In genomic region chr6:128519931-128520435, GRCh38 we compare ENCODE assay signal across 8 cellular contexts. TPM values are rescaled to one million over a fixed set of nuclear protein-coding genes. Genes with fewer than 3 reads are reported as not detected.
DNase-seq lines count a peak whose midpoint lies in the region; ATAC-seq and TF ChIP-seq lines count a peak whose summit lies in the region.

No MANE protein-coding gene starts in this region.

- intact Hi-C loops in CD4-positive, alpha-beta T cell (cut with DNase I, micrococcal nuclease) = loop anchor here (2.0 to 10.0 kb wide), 6 partner anchors 663 to 1255 kb away; partner anchors contain the start of genes MTCL3 (in 1 of the 2) and RNF146 (in 1 of the 2)

- H3K36me3 Mint-ChIP-seq in CD4-positive, alpha-beta T cell (ENCODE audit: low read depth) = peaks cover 20% of the 10 kb centered on the region
- H3K36me3 Mint-ChIP-seq in stimulated activated naive B cell treated with anti-CD40 and anti-IgM and Interleukin-4, amounts not matched to agents 10 μg/mL and 1 μg/mL and 100 μg/mL, for 72 hours = no peaks in the 10 kb centered on the region

- H3K4me3 Mint-ChIP-seq in CD4-positive, alpha-beta T cell = peak overlapping the region; percentile 98
- H3K4me3 Mint-ChIP-seq in stimulated activated naive B cell treated with anti-CD40 and anti-IgM and Interleukin-4, amounts not matched to agents 10 μg/mL and 1 μg/mL and 100 μg/mL, for 72 hours = peak overlapping the region; percentile 92 to 94

- H3K4me3 ChIP-seq in endocrine pancreas (ENCODE audit: control insufficient read depth, insufficient read depth, low read length) (peak overlapping the region; percentile 72), mononuclear cell (ENCODE audit: low read length) (peak overlapping the region; percentile 33)

- peak overlapping the region; percentile 88 for H3K27ac Mint-ChIP-seq in CD4-positive, alpha-beta T cell
- H3K27ac Mint-ChIP-seq in stimulated activated naive B cell treated with anti-CD40 and anti-IgM and Interleukin-4, amounts not matched to agents 10 μg/mL and 1 μg/mL and 100 μg/mL, for 72 hours = peak overlapping the region; percentile 87

- peaks cover 19% of the 10 kb centered on the region for H3K4me1 Mint-ChIP-seq in CD4-positive, alpha-beta T cell (ENCODE audit: low read depth)
- peaks cover 14 to 28% of the 10 kb centered on the region in 2 donors for H3K4me1 Mint-ChIP-seq in stimulated activated naive B cell treated with anti-CD40 and anti-IgM and Interleukin-4, amounts not matched to agents 10 μg/mL and 1 μg/mL and 100 μg/mL, for 72 hours

- peaks cover 6% of the 10 kb centered on the region for H3K4me1 ChIP-seq in endocrine pancreas (ENCODE audit: control insufficient read depth, insufficient read depth, low read length)
- H3K4me1 ChIP-seq in mononuclear cell (ENCODE audit: insufficient read depth, low read length) = peaks cover 20% of the 10 kb centered on the region

- peaks cover 86% of the 10 kb centered on the region for H3K27me3 Mint-ChIP-seq in CD4-positive, alpha-beta T cell
- peaks cover 45 to 74% of the 10 kb centered on the region in 2 donors for H3K27me3 Mint-ChIP-seq in stimulated activated naive B cell treated with anti-CD40 and anti-IgM and Interleukin-4, amounts not matched to agents 10 μg/mL and 1 μg/mL and 100 μg/mL, for 72 hours

- peaks cover 63% of the 10 kb centered on the region for H3K27me3 ChIP-seq in CD4-positive, alpha-beta T cell (ENCODE audit: control insufficient read depth, insufficient read depth, low read length)
- H3K27me3 ChIP-seq in endocrine pancreas (ENCODE audit: control insufficient read depth, insufficient read depth, low read length) (no peaks in the 10 kb centered on the region), mononuclear cell (ENCODE audit: insufficient read depth, low read length) (peaks cover 69% of the 10 kb centered on the region)

- H3K36me3 ChIP-seq in endocrine pancreas (ENCODE audit: control insufficient read depth, insufficient read depth, low read length) = no peaks in the 10 kb centered on the region

- no peak for TF ChIP-seq CTCF in CD4-positive, alpha-beta T cell (IDR thresholded peaks at IDR 0.05)

- no peak overlapping the region for H3K27ac ChIP-seq in CD4-positive, alpha-beta T cell (ENCODE audit: low read depth, low read length)

- H3K9me3 ChIP-seq in CD4-positive, alpha-beta T cell (ENCODE audit: control insufficient read depth, low read length) = no peaks in the 10 kb centered on the region
- H3K9me3 ChIP-seq in endocrine pancreas (ENCODE audit: control insufficient read depth, low read length) (no peaks in the 10 kb centered on the region), mononuclear cell (ENCODE audit: low read depth, low read length) (no peaks in the 10 kb centered on the region)

- POLR2A ChIA-PET in CD4-positive, alpha-beta T cell (lab: Charles Lee) = interaction anchor here (0.7 to 1.5 kb wide), 5 partner anchors 8 to 1254 kb away, joined by 3 to 7 read pairs (median 3); no protein-coding TSS in a partner anchor

- peak in 8 of 10 experiments; percentile 4 to 53 (median 28) for DNase-seq in CD4-positive, alpha-beta T cell
- DNase-seq in HT-29 (ENCODE audit: low spot score) = peak; percentile 71
- peak; percentile 29 to 40 for DNase-seq in activated CD4-positive, alpha-beta T cell treated with anti-CD3 and anti-CD28 coated beads, Interleukin-2, amount 50 U/mL, for 4 hours
- DNase-seq in stimulated activated naive B cell treated with anti-CD40 and anti-IgM and Interleukin-4, amounts not matched to agents 10 μg/mL and 1 μg/mL and 100 μg/mL, for 72 hours = peak; percentile 15
- no peak for DNase-seq in DMS79 (lab: John Stamatoyannopoulos, UW)

- CTCF ChIA-PET in CD4-positive, alpha-beta T cell (lab: Charles Lee) = interaction anchor here (0.9 kb wide), 1 partner anchor 664 kb away, joined by 3 read pairs; no protein-coding TSS in a partner anchor

- H3K9me3 Mint-ChIP-seq in CD4-positive, alpha-beta T cell = no peaks in the 10 kb centered on the region
- H3K9me3 Mint-ChIP-seq in stimulated activated naive B cell treated with anti-CD40 and anti-IgM and Interleukin-4, amounts not matched to agents 10 μg/mL and 1 μg/mL and 100 μg/mL, for 72 hours = no peaks in the 10 kb centered on the region

- peak; percentile 46 for ATAC-seq in CD4-positive, alpha-beta T cell (ENCODE audit: poor library complexity)
- ATAC-seq in GM21367 (IDR thresholded peaks at IDR 0.05; ENCODE audit: unreplicated experiment) = peak; percentile 16
- peak; percentile 53 to 56 for ATAC-seq in stimulated activated naive B cell treated with anti-CD40 and anti-IgM and Interleukin-4, amounts not matched to agents 10 μg/mL and 1 μg/mL and 100 μg/mL, for 72 hours (replicated peaks)

- H3K9ac ChIP-seq in endocrine pancreas (ENCODE audit: control insufficient read depth, insufficient read depth, low read length) = peak overlapping the region; percentile 22

RNA-seq across cellular contexts. Expression of gene PTPRK, which starts 0.4 kb away (rescaled TPM):
- total RNA-seq in CD4-positive, alpha-beta T cell = 10 to 100 TPM in 1 of 2 experiments, 1 to 10 TPM in 1; 8.4 to 10.3 TPM
- total RNA-seq in HT-29 (2014; rRNA removed; shearing (Covaris generic)) = 127 and 190 TPM in 2 replicates
- 3.4 TPM for total RNA-seq in mononuclear cell

Comparison
In these comparisons a context has a peak if more than half of its experiments do, and no peak if none do; other contexts are left out.
1. RNA of gene PTPRK, which starts 0.4 kb away (total RNA-seq): 127 to 190 TPM in HT-29; 8.4 to 10.3 TPM in CD4-positive, alpha-beta T cell and 3.4 TPM in mononuclear cell (single experiment); every median in the first group is over 10 times any median in the second.
2. Peak in every context shown above with its lines, with median percentiles within 50 percentile points of each other: ATAC-seq.